In genomic region chr10:124612611-124613498, GRCh38 we compare ENCODE assay signal across 7 cellular contexts.
DNase-seq lines count a peak whose midpoint lies in the region; ATAC-seq and TF ChIP-seq lines count a peak whose summit lies in the region.

No MANE protein-coding gene starts in this region.

- H3K27me3 ChIP-seq in HCT116 (ENCODE audit: insufficient read depth, low read length) (no peaks in the 10 kb centered on the region), spleen (replicated peaks in 1 of 7) (no peaks in the 10 kb centered on the region), MM.1S (replicated peaks; ENCODE audit: insufficient read depth, low read length) (no peaks in the 10 kb centered on the region)

- H3K9me3 ChIP-seq in HCT116 (ENCODE audit: control insufficient read depth in 1 of 2, insufficient read depth in 1 of 2, low read depth in 1 of 2, low read length in 2 of 2) (no peaks in the 10 kb centered on the region), spleen (no peaks in the 10 kb centered on the region), MM.1S (replicated peaks; ENCODE audit: insufficient read depth, low read length) (no peaks in the 10 kb centered on the region)

- H3K9ac ChIP-seq in HCT116 (ENCODE audit: low read length) (peak overlapping the region; percentile 6; the same call in 1 of the 2 replicates), MM.1S (ENCODE audit: low read length) (no peak overlapping the region)

- BruUV-seq in HCT116 (replicated peaks; lab: Mats Ljungman, UMichigan): no TSS peak

- H3K79me2 ChIP-seq in HCT116 (ENCODE audit: insufficient read depth, low read length) (no peaks in the 10 kb centered on the region), MM.1S (ENCODE audit: low read length) (no peaks in the 10 kb centered on the region)

- no peaks in the 10 kb centered on the region for H3F3A ChIP-seq in MM.1S (ENCODE audit: insufficient read depth, low read length)

- 46 to 66% (median 52%) methylated on average over 14 to 18 of the region's 18 CpGs for WGBS in spleen, 5 donors

- CTCF ChIA-PET in HCT116 (lab: Charles Lee): interaction anchor here (1.7 kb wide), 1 partner anchor 129 kb away, joined by 4 read pairs; no protein-coding TSS in a partner anchor

- H3K9me2 ChIP-seq in HCT116 (ENCODE audit: insufficient read depth): no peaks in the 10 kb centered on the region
- no peaks in the 10 kb centered on the region for H3K9me2 ChIP-seq in MM.1S (replicated peaks; ENCODE audit: insufficient read depth, low read length)

- intact Hi-C loops in HCT116 (cut with micrococcal nuclease) (no loop called here), spleen (cut with DNase I; ENCODE audit: low total_unique reads) (loop anchor here (10.0 kb wide), 1 partner anchor 68 kb away; no protein-coding TSS in a partner anchor)

- DNase-seq in HCT116 (ENCODE audit: low read depth, low spot score) (peak; percentile 13), fibroblast of the conjunctiva (ENCODE audit: low read depth) (peak; percentile 10), spleen (no peak), MM.1S (no peak), GDM1 (lab: John Stamatoyannopoulos, UW) (no peak), retina (no peak)

- TF ChIP-seq CTCF in HCT116 (IDR thresholded peaks at IDR 0.05 in 2 of 3, conservative IDR thresholded peaks at IDR 0.05 in 1 of 3; ENCODE audit: borderline replicate concordance in 1 of 3, insufficient read depth in 1 of 3, low read depth in 2 of 3, low read length in 2 of 3) (0 out of 6 replicates have a peak, but pooled peaks of 1 of the 3 experiments have one; percentile 8), spleen (IDR thresholded peaks at IDR 0.05 in 8 of 11, conservative IDR thresholded peaks at IDR 0.05 in 3 of 11) (no peak), MM.1S (IDR thresholded peaks at IDR 0.05; ENCODE audit: low read length) (no peak)

- no peak for TF ChIP-seq RAD21 in HCT116 (IDR thresholded peaks at IDR 0.05; ENCODE audit: low read depth)

- no peaks in the 10 kb centered on the region for H3K36me3 ChIP-seq in HCT116 (ENCODE audit: control insufficient read depth in 1 of 2, insufficient read depth in 2 of 2, low read length in 2 of 2)
- peaks cover 0 to 28% (median 4%) of the 10 kb centered on the region in 6 donors for H3K36me3 ChIP-seq in spleen
- no peaks in the 10 kb centered on the region for H3K36me3 ChIP-seq in MM.1S (replicated peaks; ENCODE audit: insufficient read depth, low read length)

- TF ChIP-seq POLR2A in HCT116 (IDR thresholded peaks at IDR 0.05; ENCODE audit: borderline replicate concordance, extremely low read depth, insufficient read depth, insufficient read length): no peak
- TF ChIP-seq POLR2A in spleen (IDR thresholded peaks at IDR 0.05): no peak

- H3K4me3 ChIP-seq in HCT116 (replicated peaks in 1 of 2; ENCODE audit: low read depth in 1 of 2, low read length in 2 of 2) (no peak overlapping the region), spleen (no peak overlapping the region), MM.1S (ENCODE audit: low read length) (no peak overlapping the region)

- H3K4me2 ChIP-seq in HCT116 (ENCODE audit: low read length): peak overlapping the region; percentile 52
- H3K4me2 ChIP-seq in MM.1S (ENCODE audit: low read depth, low read length): no peak overlapping the region

- no peak overlapping the region for H3K27ac ChIP-seq in HCT116 (ENCODE audit: low read depth, low read length)
- peak overlapping the region; percentile 18 to 88 (median 81) for H3K27ac ChIP-seq in spleen
- H3K27ac ChIP-seq in MM.1S (ENCODE audit: low read length): no peak overlapping the region

- no peak overlapping the region for H2AFZ ChIP-seq in HCT116 (ENCODE audit: low read depth, low read length, poor library complexity, severe bottlenecking)
- H2AFZ ChIP-seq in MM.1S (ENCODE audit: low read length): no peak overlapping the region

- RAD21 ChIA-PET in HCT116 (lab: Charles Lee; ENCODE audit: low non-redundant PET in 1 of 2, low total read pairs in 2 of 2, uncharacterized antibody in 2 of 2, unreplicated experiment in 2 of 2): no interaction called here

- H4K20me1 ChIP-seq in HCT116 (ENCODE audit: insufficient read depth) (no peaks in the 10 kb centered on the region), MM.1S (ENCODE audit: insufficient read depth, low read length) (no peaks in the 10 kb centered on the region)

- POLR2A ChIA-PET in HCT116 (lab: Charles Lee): no interaction called here

- H3K4me1 ChIP-seq in HCT116 (ENCODE audit: control insufficient read depth in 1 of 2, insufficient read depth in 2 of 2, low read length in 2 of 2): peaks cover 7 to 14% of the 10 kb centered on the region in 2 experiments; a peak in 3 of 4 replicates
- H3K4me1 ChIP-seq in spleen: peaks cover 27 to 94% (median 60%) of the 10 kb centered on the region in 6 donors
- H3K4me1 ChIP-seq in MM.1S (ENCODE audit: low read length): no peaks in the 10 kb centered on the region

- ATAC-seq in HCT116 (peak; percentile 82), SK-N-SH treated with all-trans-retinoic acid at 6 μM for 48 hours (peak; percentile 49)

TF ChIP-seq in HCT116, 20 proteins besides CTCF, POLR2A, EP300 and RAD21 (continues in another document):
- TF ChIP-seq ZBTB33 (IDR thresholded peaks at IDR 0.05; ENCODE audit: extremely low read depth, insufficient replicate concordance, low read length) (no peak), EZH2phosphoT487 (IDR thresholded peaks at IDR 0.05; ENCODE audit: borderline replicate concordance) (no peak), ZFX (IDR thresholded peaks at IDR 0.05) (no peak; the same call in 1 of the 2 replicates), EGR1 (IDR thresholded peaks at IDR 0.05; ENCODE audit: low read depth) (no peak), POLR2AphosphoS5 (IDR thresholded peaks at IDR 0.05; ENCODE audit: low read depth, low read length) (no peak), TCF7L2 (IDR thresholded peaks at IDR 0.05; ENCODE audit: borderline replicate concordance, extremely low read depth, insufficient read depth, insufficient read length) (no peak), SRF (IDR thresholded peaks at IDR 0.05; ENCODE audit: low read depth) (no peak), SP1 (IDR thresholded peaks at IDR 0.05; ENCODE audit: low read depth) (no peak), FOSL1 (IDR thresholded peaks at IDR 0.05; ENCODE audit: low read depth) (no peak), CEBPB (IDR thresholded peaks at IDR 0.05; ENCODE audit: low read depth) (no peak), CBX3 (IDR thresholded peaks at IDR 0.05; ENCODE audit: low read depth) (no peak), ATF3 (IDR thresholded peaks at IDR 0.05) (no peak), SIN3A (IDR thresholded peaks at IDR 0.05; ENCODE audit: low read depth) (no peak)

TF ChIP-seq in SK-N-SH treated with all-trans-retinoic acid at 6 μM for 48 hours, 23 proteins besides CTCF, POLR2A, EP300 and RAD21:
- TF ChIP-seq PATZ1 (CRISPR knock-in tag; IDR thresholded peaks at IDR 0.05; ENCODE audit: borderline replicate concordance) (no peak), POU6F1 (CRISPR knock-in tag; IDR thresholded peaks at IDR 0.05; ENCODE audit: borderline replicate concordance, low read depth) (no peak), GLIS3 (CRISPR knock-in tag; IDR thresholded peaks at IDR 0.05) (no peak), TCF4 (CRISPR knock-in tag; IDR thresholded peaks at IDR 0.05; ENCODE audit: borderline replicate concordance) (no peak), OSR1 (CRISPR knock-in tag; IDR thresholded peaks at IDR 0.05) (no peak), TOX (CRISPR knock-in tag; IDR thresholded peaks at IDR 0.05; ENCODE audit: borderline replicate concordance) (no peak)

Comparison
In these comparisons a context has a peak if more than half of its experiments do, and no peak if none do; other contexts are left out.
1. DNase-seq: peak in HCT116 (single experiment) and fibroblast of the conjunctiva (single experiment); none in spleen (single experiment), MM.1S (single experiment), GDM1 (single experiment) and retina (single experiment).
2. H3K27ac ChIP-seq: peak in spleen (8 of 8); none in HCT116 (single experiment) and MM.1S (single experiment).